Comparison of ENCODE assay signal across 8 cellular contexts in genomic region chr13:25286308-25286968, GRCh38. TPM values are rescaled to one million over a fixed set of nuclear protein-coding genes. Genes with fewer than 3 reads are reported as not detected.
A peak's percentile ranks its signal among the peaks of the same experiment; 100 is the strongest.
DNase-seq lines count a peak whose midpoint lies in the region; ATAC-seq, FAIRE-seq and TF ChIP-seq lines count a peak whose summit lies in the region.

No MANE protein-coding gene starts in this region.

- H3K27me3 ChIP-seq in OCI-LY1 (ENCODE audit: insufficient read depth, low read length), result no peaks in the 10 kb centered on the region
- H3K27me3 ChIP-seq in pancreas, result no peaks in the 10 kb centered on the region

- H3K79me2 ChIP-seq in OCI-LY1 (ENCODE audit: insufficient read depth, low read length), result no peaks in the 10 kb centered on the region

- H3K4me2 ChIP-seq in OCI-LY1 (ENCODE audit: low read length), result peak overlapping the region; percentile 78

- H3K36me3 ChIP-seq in OCI-LY1 (ENCODE audit: insufficient read depth, low read length), result no peaks in the 10 kb centered on the region
- no peaks in the 10 kb centered on the region for H3K36me3 ChIP-seq in pancreas

- WGBS in adipose tissue, 3 donors, result 4 to 7% (median 6%) methylated on average over 25 of the region's 25 CpGs
- 6 to 7% methylated on average over 25 of the region's 25 CpGs for WGBS in pancreas, 2 donors

- FAIRE-seq in pancreas (lab: Jason Lieb, UNC), result no peak

- H3K4me3 ChIP-seq in OCI-LY1 (ENCODE audit: low read depth, low read length, poor library complexity, severe bottlenecking), result peak overlapping the region; percentile 90
- peak overlapping the region; percentile 69 to 95 (median 90) for H3K4me3 ChIP-seq in pancreas

- H3F3A ChIP-seq in OCI-LY1 (ENCODE audit: insufficient read depth, low read length), result no peaks in the 10 kb centered on the region

- 0 out of 2 replicates have a peak overlapping the region, but pooled peaks have one; percentile 10 for H2AFZ ChIP-seq in OCI-LY1 (ENCODE audit: low read length)

- H3K9me3 ChIP-seq in OCI-LY1 (ENCODE audit: low read length) (no peaks in the 10 kb centered on the region), pancreas (no peaks in the 10 kb centered on the region)

- TF ChIP-seq CTCF in OCI-LY1 (IDR thresholded peaks at IDR 0.05; ENCODE audit: low read length) (no peak), pancreas (IDR thresholded peaks at IDR 0.05) (no peak)

- no peaks in the 10 kb centered on the region for H3K9me2 ChIP-seq in OCI-LY1 (ENCODE audit: low read depth, low read length)

- peak overlapping the region; percentile 87 for H3K9ac ChIP-seq in OCI-LY1 (ENCODE audit: low read length)

- peaks cover 25% of the 10 kb centered on the region for H3K4me1 ChIP-seq in OCI-LY1 (ENCODE audit: insufficient read depth, low read length, severe bottlenecking)
- H3K4me1 ChIP-seq in pancreas, result peaks cover 0 to 11% (median 5%) of the 10 kb centered on the region in 3 donors

- DNase-seq in stimulated activated CD4-positive, alpha-beta T cell treated with anti-CD3 and anti-CD28 coated beads, Interleukin-15, amount 100 ng/mL, for 24 hours, result peak; percentile 49
- DNase-seq in stimulated activated CD4-positive, alpha-beta T cell treated with anti-CD3 and anti-CD28 coated beads, Interleukin-4, amount 100 ng/mL, for 1 hour, result no peak
- peak; percentile 80 for DNase-seq in cardiac septum (ENCODE audit: low spot score)
- no peak for DNase-seq in pancreas

- H4K20me1 ChIP-seq in OCI-LY1 (ENCODE audit: insufficient read depth, low read length), result no peaks in the 10 kb centered on the region

- intact Hi-C loops in cardiac septum (cut with DNase I) (loop anchor here (5.0 kb wide), 1 partner anchor 54 kb away; no protein-coding TSS in a partner anchor), pancreas (cut with DNase I) (no loop called here)

- peak; percentile 30 for ATAC-seq in HG02885 (IDR thresholded peaks at IDR 0.05; ENCODE audit: poor library complexity, unreplicated experiment)
- peak; percentile 30 to 72 (median 57) for ATAC-seq in pancreas
- no peak for ATAC-seq in HG03469 (IDR thresholded peaks at IDR 0.05; ENCODE audit: unreplicated experiment)

- H3K27ac ChIP-seq in OCI-LY1 (ENCODE audit: low read depth, low read length, poor library complexity, severe bottlenecking), result peak overlapping the region; percentile 77
- peak overlapping the region; percentile 99 for H3K27ac ChIP-seq in adipose tissue (ENCODE audit: low read depth, low read length)
- peak overlapping the region; percentile 51 to 91 (median 83) for H3K27ac ChIP-seq in pancreas

RNA-seq across cellular contexts. Expression of gene MTMR6, which starts 0.8 kb away (rescaled TPM):
- polyA plus RNA-seq in adipose tissue (1 to 10 TPM; 6.4 to 9.4 (median 7.6) TPM), pancreas (1 to 10 TPM; 3.2 to 6.9 TPM)
- total RNA-seq in cardiac septum (16.1 TPM), pancreas (10 to 100 TPM in 1 of 6 donors, 1 to 10 TPM in 5; 6.4 to 11.2 (median 8.9) TPM)

RNA-seq across cellular contexts. Expression of gene NUP58, which starts 15.0 kb away (rescaled TPM):
- polyA plus RNA-seq in adipose tissue (10 to 100 TPM in 2 of 3 donors, 1 to 10 TPM in 1; 5.9 to 14.1 (median 12.2) TPM), pancreas (10 to 100 TPM in 1 of 2 donors, 1 to 10 TPM in 1; 6.1 to 11.4 TPM)
- total RNA-seq in cardiac septum (28.9 TPM), pancreas (10 to 100 TPM in 5 of 6 donors, 1 to 10 TPM in 1; 7.8 to 22.3 (median 15.2) TPM)

Comparison
In these comparisons a context has a peak if more than half of its experiments do, and no peak if none do; other contexts are left out.
1. DNase-seq: peak in stimulated activated CD4-positive, alpha-beta T cell treated with anti-CD3 and anti-CD28 coated beads, Interleukin-15, amount 100 ng/mL, for 24 hours (single experiment) and cardiac septum (single experiment); none in stimulated activated CD4-positive, alpha-beta T cell treated with anti-CD3 and anti-CD28 coated beads, Interleukin-4, amount 100 ng/mL, for 1 hour (single experiment) and pancreas (0 of 6).
2. Peak in every context shown above with its lines, with median percentiles within 50 percentile points of each other: H3K27ac ChIP-seq.